In the genomic region with DNA sequence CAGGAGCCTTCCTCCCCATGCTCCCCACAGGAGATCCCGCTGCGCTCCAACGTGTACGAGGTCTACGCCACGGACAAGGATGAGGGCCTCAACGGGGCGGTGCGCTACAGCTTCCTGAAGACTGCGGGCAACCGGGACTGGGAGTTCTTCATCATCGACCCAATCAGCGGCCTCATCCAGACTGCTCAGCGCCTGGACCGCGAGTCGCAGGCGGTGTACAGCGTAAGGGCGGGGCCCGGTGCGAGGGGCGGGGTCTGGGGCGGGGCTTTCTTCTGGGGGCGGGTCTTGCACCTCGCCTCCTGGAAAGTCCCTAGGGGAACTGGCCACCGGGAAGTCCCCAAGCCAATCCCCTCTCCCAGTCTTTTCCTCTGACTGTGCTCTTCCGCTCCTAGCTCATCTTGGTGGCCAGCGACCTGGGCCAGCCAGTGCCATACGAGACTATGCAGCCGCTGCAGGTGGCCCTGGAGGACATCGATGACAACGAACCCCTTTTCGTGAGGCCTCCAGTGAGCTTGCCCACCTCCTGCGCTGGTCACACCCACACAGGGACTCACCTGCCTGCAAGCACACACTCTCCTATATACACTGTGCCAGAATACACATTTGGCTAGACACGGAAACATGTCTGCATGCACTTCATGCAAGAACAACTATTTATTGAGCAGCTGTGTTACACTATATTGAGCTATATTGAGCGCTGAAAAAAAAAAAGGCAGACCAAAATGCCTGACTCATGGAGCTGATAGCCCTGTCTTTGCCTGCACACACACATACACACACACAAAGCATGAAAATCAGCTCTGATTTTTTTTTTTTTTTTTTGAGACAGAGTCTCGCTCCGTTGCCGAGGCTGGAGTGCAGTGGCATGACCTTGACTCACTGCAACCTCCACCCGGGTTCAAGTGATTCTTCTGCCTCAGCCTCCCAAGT, we compare ENCODE assay signal across 10 cellular contexts. TPM values are rescaled to one million over a fixed set of nuclear protein-coding genes. Genes with fewer than 3 reads are reported as not detected.
DNase-seq lines count a peak whose midpoint lies in the region; ATAC-seq, FAIRE-seq and TF ChIP-seq lines count a peak whose summit lies in the region.
"Had no signal": no experiment of that assay in that cellular context is flagged by ENCODE, and none has a peak within 500 bp of the region (broad histone marks: within the 10 kb centered on the region; RNA-seq: fewer than 3 reads in every experiment).

No MANE protein-coding gene starts in this region.

- H3K27me3 ChIP-seq in HUES6 (ENCODE audit: control insufficient read depth, insufficient read depth, low read length) (peaks cover 17% of the 10 kb centered on the region), body of pancreas (no peaks in the 10 kb centered on the region), keratinocyte (ENCODE audit: control insufficient read depth, extremely low read depth, insufficient read depth, low read length) (peaks cover 13% of the 10 kb centered on the region), small intestine (ENCODE audit: control insufficient read depth in 2 of 2, insufficient read depth in 2 of 2, low read length in 2 of 2) (no peaks in the 10 kb centered on the region)
- H3K27me3 ChIP-seq in CD4-positive, alpha-beta memory T cell (ENCODE audit: insufficient read depth, low read length), result no peaks in the 10 kb centered on the region

- no peak for TF ChIP-seq POLR2A in body of pancreas (IDR thresholded peaks at IDR 0.05)

- H3K4me1 Mint-ChIP-seq in CD4-positive, alpha-beta memory T cell, result peaks cover 0 to 3% (median 0%) of the 10 kb centered on the region in 4 donors
- H3K4me1 Mint-ChIP-seq in stimulated activated naive CD8-positive, alpha-beta T cell treated with anti-CD3 and anti-CD28 coated beads, Interleukin-15, amount 100 ng/mL, for 72 hours, result peaks cover 5% of the 10 kb centered on the region

- no peaks in the 10 kb centered on the region for H4K20me1 ChIP-seq in keratinocyte (ENCODE audit: control insufficient read depth, extremely low read depth, insufficient read depth, low read length)

- no peaks in the 10 kb centered on the region for H3K36me3 ChIP-seq in HUES6 (ENCODE audit: control insufficient read depth, insufficient read depth, low read length)
- no peaks in the 10 kb centered on the region for H3K36me3 ChIP-seq in body of pancreas (replicated peaks in 1 of 2; ENCODE audit: insufficient read depth in 1 of 2, low read depth in 2 of 2)
- H3K36me3 ChIP-seq in keratinocyte (ENCODE audit: control insufficient read depth in 2 of 2, extremely low read depth in 1 of 2, insufficient read depth in 2 of 2, low read length in 2 of 2), result no peaks in the 10 kb centered on the region
- H3K36me3 ChIP-seq in small intestine (ENCODE audit: control insufficient read depth in 2 of 2, insufficient read depth in 2 of 2, low read length in 2 of 2), result no peaks in the 10 kb centered on the region
- H3K36me3 ChIP-seq in CD4-positive, alpha-beta memory T cell (ENCODE audit: insufficient read depth, low read length), result no peaks in the 10 kb centered on the region

- H3K27ac Mint-ChIP-seq in CD4-positive, alpha-beta memory T cell, result no peak overlapping the region
- no peak overlapping the region for H3K27ac Mint-ChIP-seq in stimulated activated naive CD8-positive, alpha-beta T cell treated with anti-CD3 and anti-CD28 coated beads, Interleukin-15, amount 100 ng/mL, for 72 hours

- no peaks in the 10 kb centered on the region for H3K9me3 ChIP-seq in HUES6 (ENCODE audit: control insufficient read depth, insufficient read depth, low read depth, low read length)
- no peaks in the 10 kb centered on the region for H3K9me3 ChIP-seq in body of pancreas
- H3K9me3 ChIP-seq in keratinocyte (ENCODE audit: control insufficient read depth, low read depth, low read length), result no peaks in the 10 kb centered on the region
- no peaks in the 10 kb centered on the region for H3K9me3 ChIP-seq in small intestine (ENCODE audit: control insufficient read depth, low read depth)
- no peaks in the 10 kb centered on the region for H3K9me3 ChIP-seq in CD4-positive, alpha-beta memory T cell (ENCODE audit: control insufficient read depth in 1 of 2, low read length in 2 of 2)

- no peaks in the 10 kb centered on the region for H3K27me3 Mint-ChIP-seq in CD4-positive, alpha-beta memory T cell
- no peaks in the 10 kb centered on the region for H3K27me3 Mint-ChIP-seq in stimulated activated naive CD8-positive, alpha-beta T cell treated with anti-CD3 and anti-CD28 coated beads, Interleukin-15, amount 100 ng/mL, for 72 hours

- DNase-seq in body of pancreas (peak in 2 of 4 donors; percentile 49 to 61), keratinocyte (ENCODE audit: low read depth, low spot score) (peak; percentile 9), small intestine (peak; percentile 74)
- no peak for DNase-seq in CD4-positive, alpha-beta memory T cell
- no peak for DNase-seq in stimulated activated naive CD8-positive, alpha-beta T cell treated with anti-CD3 and anti-CD28 coated beads, Interleukin-15, amount 100 ng/mL, for 72 hours
- DNase-seq: NCI-H446 treated with DMSO at 0.1 percent for 48 hours, T1000 had no signal

- peaks cover 9% of the 10 kb centered on the region for H3K4me1 ChIP-seq in HUES6 (ENCODE audit: control insufficient read depth, insufficient read depth, low read length)
- no peaks in the 10 kb centered on the region for H3K4me1 ChIP-seq in body of pancreas
- H3K4me1 ChIP-seq in keratinocyte (ENCODE audit: control insufficient read depth, extremely low read depth, insufficient read depth, low read length), result no peaks in the 10 kb centered on the region
- no peaks in the 10 kb centered on the region for H3K4me1 ChIP-seq in small intestine (ENCODE audit: control insufficient read depth in 2 of 2, insufficient read depth in 1 of 2, low read depth in 1 of 2, low read length in 1 of 2)
- H3K4me1 ChIP-seq in CD4-positive, alpha-beta memory T cell (ENCODE audit: insufficient read depth, low read length), result no peaks in the 10 kb centered on the region

- 31 to 66% methylated on average over 23 to 38 of the region's 41 CpGs for WGBS in body of pancreas, 2 donors
- 25 to 42% (median 41%) methylated on average over 35 to 41 of the region's 41 CpGs for WGBS in small intestine, 3 donors

- H3K4me2 ChIP-seq in keratinocyte (ENCODE audit: control insufficient read depth, extremely low read depth, insufficient read depth, low read depth, low read length), result peak overlapping the region; percentile 12

- H3K9ac ChIP-seq in HUES6 (ENCODE audit: low read length) (no peak overlapping the region), keratinocyte (ENCODE audit: control insufficient read depth, extremely low read depth, insufficient read depth, low read length) (no peak overlapping the region)

- peak overlapping the region; percentile 50 for H3K4me3 ChIP-seq in HUES6 (ENCODE audit: low read depth, low read length)
- H3K4me3 ChIP-seq in body of pancreas, result no peak overlapping the region
- no peak overlapping the region for H3K4me3 ChIP-seq in keratinocyte (ENCODE audit: control insufficient read depth in 2 of 3, extremely low read depth in 1 of 3, insufficient read depth in 2 of 3, low read depth in 1 of 3, low read length in 3 of 3)
- no peak overlapping the region for H3K4me3 ChIP-seq in small intestine (ENCODE audit: low read depth in 1 of 2, low read length in 2 of 2)
- H3K4me3 ChIP-seq in CD4-positive, alpha-beta memory T cell (ENCODE audit: low read length in 2 of 2), result no peak overlapping the region

- peaks cover 0 to 1% (median 0%) of the 10 kb centered on the region in 8 donors for H3K9me3 Mint-ChIP-seq in CD4-positive, alpha-beta memory T cell
- H3K9me3 Mint-ChIP-seq in stimulated activated naive CD8-positive, alpha-beta T cell treated with anti-CD3 and anti-CD28 coated beads, Interleukin-15, amount 100 ng/mL, for 72 hours, result no peaks in the 10 kb centered on the region

- no peak overlapping the region for H3K4me3 Mint-ChIP-seq in CD4-positive, alpha-beta memory T cell
- H3K4me3 Mint-ChIP-seq in stimulated activated naive CD8-positive, alpha-beta T cell treated with anti-CD3 and anti-CD28 coated beads, Interleukin-15, amount 100 ng/mL, for 72 hours, result no peak overlapping the region

- ATAC-seq in body of pancreas, result peak; percentile 59
- ATAC-seq in HG02642 (IDR thresholded peaks at IDR 0.05; ENCODE audit: poor library complexity, unreplicated experiment), result no peak
- ATAC-seq in stimulated activated naive CD8-positive, alpha-beta T cell treated with anti-CD3 and anti-CD28 coated beads, Interleukin-15, amount 100 ng/mL, for 72 hours, result no peak

- no peak overlapping the region for H2AFZ ChIP-seq in keratinocyte (ENCODE audit: control insufficient read depth, low read length)

- intact Hi-C loops in body of pancreas (cut with DNase I), result no loop called here
- intact Hi-C loops in CD4-positive, alpha-beta memory T cell (cut with micrococcal nuclease), result no loop called here

- dilution Hi-C loops in keratinocyte (cut with MboI; ENCODE audit: extremely low pct_ligation_motif_present, low sequenced_read_pairs), result no loop called here

- no peak for FAIRE-seq in keratinocyte (lab: Jason Lieb, UNC)
- no peak for FAIRE-seq in small intestine (lab: Jason Lieb, UNC)
- FAIRE-seq: islet of Langerhans had no signal

- CTCF ChIA-PET in CD4-positive, alpha-beta memory T cell (lab: Charles Lee; ENCODE audit: partially characterized antibody), result interaction anchor here (0.7 to 1.2 kb wide), 4 partner anchors 32 to 421 kb away, joined by 3 to 4 read pairs (median 4); no protein-coding TSS in a partner anchor

- H3K79me2 ChIP-seq in keratinocyte (ENCODE audit: control insufficient read depth, insufficient read depth, low read length), result no peaks in the 10 kb centered on the region

- no peak for TF ChIP-seq CTCF in body of pancreas (IDR thresholded peaks at IDR 0.05)
- TF ChIP-seq CTCF in keratinocyte (optimal IDR thresholded peaks at IDR 0.05 in 1 of 3, IDR thresholded peaks at IDR 0.05 in 1 of 3, conservative IDR thresholded peaks at IDR 0.05 in 1 of 3; ENCODE audit: extremely low read depth in 1 of 3, insufficient read depth in 2 of 3, low read length in 3 of 3), result no peak

- no peak overlapping the region for H3K27ac ChIP-seq in HUES6 (ENCODE audit: low read depth, low read length)
- H3K27ac ChIP-seq in body of pancreas, result no peak overlapping the region
- no peak overlapping the region for H3K27ac ChIP-seq in keratinocyte (ENCODE audit: control insufficient read depth, insufficient read depth, low read length)
- peak overlapping the region in 1 of 2 donors; percentile 35 for H3K27ac ChIP-seq in small intestine (ENCODE audit: low read depth in 1 of 2, low read length in 1 of 2)
- H3K27ac ChIP-seq in CD4-positive, alpha-beta memory T cell (ENCODE audit: low read depth, low read length), result no peak overlapping the region

- POLR2A ChIA-PET in CD4-positive, alpha-beta memory T cell (lab: Charles Lee; ENCODE audit: partially characterized antibody), result no interaction called here

- peaks cover 3% of the 10 kb centered on the region in 2 donors for H3K36me3 Mint-ChIP-seq in CD4-positive, alpha-beta memory T cell

- no peaks in the 10 kb centered on the region for H3K9me1 ChIP-seq in keratinocyte (ENCODE audit: control insufficient read depth, extremely low read depth, insufficient read depth, low read length)

RNA-seq across cellular contexts. Expression of a gene that starts 32.7 kb away (rescaled TPM):
- total RNA-seq in body of pancreas, result 10 to 100 TPM; 14.8 to 17.1 TPM
- polyA plus RNA-seq in keratinocyte (8.1 to 17.1 TPM (median 11.7 TPM) in 3 replicates), small intestine (10 to 100 TPM; 26.6 to 58.9 (median 49.6) TPM)
- 4.8 TPM for polyA plus RNA-seq in keratinocyte (2011; ENCODE audit: low read depth)
- polyA plus RNA-seq in keratinocyte (2011; cell fraction: cytosol; rRNA removed), result 7.1 and 10.7 TPM in 2 replicates
- 16.9 and 21.5 TPM in 2 replicates for polyA plus RNA-seq in keratinocyte (2011; cell fraction: nucleus; rRNA removed)
- 13.5 and 14.0 TPM in 2 replicates for polyA plus RNA-seq in keratinocyte (2012; ENCODE audit: low replicate concordance)
- 11.3 to 32.3 TPM (median 16.6 TPM) in 3 replicates for polyA minus RNA-seq in keratinocyte
- 14.4 TPM for polyA minus RNA-seq in keratinocyte (2011; cell fraction: cytosol; rRNA and poly(A)+ RNA removed)
- polyA minus RNA-seq in keratinocyte (2011; cell fraction: nucleus; rRNA and poly(A)+ RNA removed), result 9.4 and 16.7 TPM in 2 replicates
- total RNA-seq in CD4-positive, alpha-beta memory T cell, result 10 to 100 TPM; 97.8 to 98.4 TPM
- 100 to 1,000 TPM; 350 to 372 TPM for polyA plus RNA-seq in CD4-positive, alpha-beta memory T cell

RNA-seq across cellular contexts. Expression of a gene that starts 45.0 kb away (rescaled TPM):
- total RNA-seq in body of pancreas, result 100 to 1,000 TPM; 488 to 516 TPM
- polyA plus RNA-seq in keratinocyte (1,046 to 1,773 TPM (median 1,075 TPM) in 3 replicates), small intestine (100 to 1,000 TPM; 149 to 411 (median 210) TPM)
- 402 TPM for polyA plus RNA-seq in keratinocyte (2011; ENCODE audit: low read depth)
- polyA plus RNA-seq in keratinocyte (2011; cell fraction: cytosol; rRNA removed), result 506 and 636 TPM in 2 replicates
- polyA plus RNA-seq in keratinocyte (2011; cell fraction: nucleus; rRNA removed), result 2,809 and 2,922 TPM in 2 replicates
- polyA plus RNA-seq in keratinocyte (2012; ENCODE audit: low replicate concordance), result 770 and 922 TPM in 2 replicates
- polyA minus RNA-seq in keratinocyte, result 923 to 1,705 TPM (median 959 TPM) in 3 replicates
- 929 TPM for polyA minus RNA-seq in keratinocyte (2011; cell fraction: cytosol; rRNA and poly(A)+ RNA removed)
- 2,484 and 3,447 TPM in 2 replicates for polyA minus RNA-seq in keratinocyte (2011; cell fraction: nucleus; rRNA and poly(A)+ RNA removed)
- total RNA-seq in CD4-positive, alpha-beta memory T cell, result 100 to 1,000 TPM; 248 to 257 TPM
- 100 to 1,000 TPM; 392 to 611 TPM for polyA plus RNA-seq in CD4-positive, alpha-beta memory T cell

Comparison
In these comparisons a context has a peak if more than half of its experiments do, and no peak if none do; other contexts are left out.
1. DNase-seq: peak in keratinocyte (single experiment) and small intestine (single experiment); none in CD4-positive, alpha-beta memory T cell (0 of 5) and stimulated activated naive CD8-positive, alpha-beta T cell treated with anti-CD3 and anti-CD28 coated beads, Interleukin-15, amount 100 ng/mL, for 72 hours (0 of 2).
2. RNA of a gene that starts 32.7 kb away (polyA plus RNA-seq): 350 to 372 TPM in CD4-positive, alpha-beta memory T cell; 26.6 to 58.9 TPM in small intestine and 4.8 to 21.5 TPM in keratinocyte; every median in the first group is over 4 times any median in the second.